In the genomic region with DNA sequence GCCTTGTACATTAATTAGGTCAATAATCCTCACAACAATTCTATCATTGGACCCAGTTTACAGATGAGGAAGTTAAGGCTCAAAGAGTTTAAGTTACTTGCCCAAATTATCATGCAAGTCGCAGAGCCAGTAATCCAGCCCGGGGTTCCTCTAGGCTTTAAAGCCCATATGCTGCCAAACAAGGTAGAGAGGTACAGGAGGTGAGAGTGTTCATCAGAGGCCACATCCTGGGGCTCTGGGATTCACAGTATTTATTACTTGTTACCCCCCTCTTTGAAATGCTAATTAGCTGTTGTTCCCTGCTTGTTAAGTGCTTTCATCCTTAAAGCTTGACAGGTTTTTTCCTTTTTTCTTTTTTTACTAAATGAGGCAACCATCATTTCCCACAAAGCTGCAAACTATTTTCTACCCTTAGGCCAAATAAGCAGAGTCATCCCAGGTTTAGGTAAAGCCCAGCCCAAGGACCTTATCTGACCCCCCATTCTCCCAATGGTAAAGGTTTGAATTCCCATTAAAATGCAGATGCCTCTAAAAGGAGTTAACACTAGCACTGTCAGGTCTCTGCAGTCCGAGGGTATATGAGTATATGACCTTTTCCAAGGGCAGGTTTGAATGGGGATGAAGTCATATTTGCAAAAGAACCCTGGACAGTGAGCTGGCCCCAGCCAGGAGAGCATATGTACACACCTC, we compare ENCODE assay signal across 33 cellular contexts.
"Had no signal": no experiment of that assay in that cellular context is flagged by ENCODE, and none has a peak within 500 bp of the region (broad histone marks: within the 10 kb centered on the region; RNA-seq: fewer than 3 reads in every experiment).

No MANE protein-coding gene starts in this region.

- DNase-seq: activated CD4-positive, alpha-beta memory T cell treated with anti-CD3 and anti-CD28 coated beads, Interleukin-2, amount 10 ng/mL, durations not matched to agents 7 days and 5 days; activated CD4-positive, alpha-beta T cell treated with anti-CD3 and anti-CD28 coated beads, Interleukin-2, amount 10 ng/mL, durations not matched to agents 7 days and 5 days; activated CD4-positive, CD25-positive, alpha-beta regulatory T cell treated with anti-CD3 and anti-CD28 coated beads, Interleukin-2, amount 50 U/mL, for 72 hours; activated CD8-positive, alpha-beta memory T cell treated with anti-CD3 and anti-CD28 coated beads, Interleukin-2, amount 50 U/mL, for 48 hours; activated T-cell treated with anti-CD3 and anti-CD28 coated beads, Interleukin-2, amount 50 U/mL, for 4 hours; foreskin melanocyte; left cardiac atrium; left ventricle myocardium superior; mammary epithelial cell; naive B cell; nephron progenitor cell; pancreas; retina; stimulated activated CD4-positive, alpha-beta T cell treated with anti-CD3 and anti-CD28 coated beads, Interleukin-12 subunit alpha, Interleukin-12 subunit beta, amount 100 ng/mL, for 4 hours; stimulated activated CD4-positive, alpha-beta T cell treated with anti-CD3 and anti-CD28 coated beads, Interleukin-4, amount 100 ng/mL, for 1 hour; stimulated activated naive CD8-positive, alpha-beta T cell treated with anti-CD3 and anti-CD28 coated beads, Interleukin-15, Interleukin-2, amounts not matched to agents 100 U/mL and 50 U/mL, for 24 hours; T-helper 9 cell; testis; transverse colon; uterus; WERI-Rb-1 had no signal

- H3K9me3 ChIP-seq: esophagus muscularis mucosa, pancreas, prostate gland, testis, transverse colon, uterus had no signal

- ATAC-seq: activated naive CD4-positive, alpha-beta T cell treated with anti-CD3 and anti-CD28 coated beads, Interleukin-2, amount 50 U/mL, for 72 hours; activated T-cell treated with anti-CD3 and anti-CD28 coated beads, Interleukin-2, amount 50 U/mL, for 4 hours; activated T-helper 17 cell treated with anti-CD3 and anti-CD28 coated beads, Interleukin-2, amount 50 U/mL, for 72 hours; left cardiac atrium; left ventricle myocardium superior; pancreas; sciatic nerve; stimulated activated naive CD8-positive, alpha-beta T cell treated with anti-CD3 and anti-CD28 coated beads, Interleukin-15, Interleukin-2, amounts not matched to agents 100 U/mL and 50 U/mL, for 24 hours had no signal

- H3K27me3 Mint-ChIP-seq: activated CD4-positive, alpha-beta memory T cell treated with anti-CD3 and anti-CD28 coated beads, Interleukin-2, amount 10 ng/mL, durations not matched to agents 7 days and 5 days; activated CD4-positive, alpha-beta T cell treated with anti-CD3 and anti-CD28 coated beads, Interleukin-2, amount 10 ng/mL, durations not matched to agents 7 days and 5 days; central memory CD8-positive, alpha-beta T cell; dendritic cell treated with granulocyte-macrophage colony-stimulating factor and Interleukin-4, amounts not matched to agents 40 ng/mL and 50 ng/mL, for 4 days; naive B cell had no signal

- H3K27me3 ChIP-seq: esophagus muscularis mucosa, testis, transverse colon, uterus had no signal

- H3K4me1 ChIP-seq: esophagus muscularis mucosa, pancreas, prostate gland, testis, transverse colon, uterus had no signal

- H3K27ac ChIP-seq: esophagus muscularis mucosa, pancreas, prostate gland, skin epidermis, testis, transverse colon, uterus, WERI-Rb-1 had no signal

- H3K4me1 Mint-ChIP-seq: activated CD4-positive, alpha-beta memory T cell treated with anti-CD3 and anti-CD28 coated beads, Interleukin-2, amount 10 ng/mL, durations not matched to agents 7 days and 5 days; activated CD4-positive, alpha-beta T cell treated with anti-CD3 and anti-CD28 coated beads, Interleukin-2, amount 10 ng/mL, durations not matched to agents 7 days and 5 days; activated T-helper 17 cell treated with anti-CD3 and anti-CD28 coated beads, Interleukin-2, amount 50 U/mL, for 72 hours; central memory CD8-positive, alpha-beta T cell; naive B cell had no signal

- H3K27ac Mint-ChIP-seq: activated CD4-positive, alpha-beta memory T cell treated with anti-CD3 and anti-CD28 coated beads, Interleukin-2, amount 10 ng/mL, durations not matched to agents 7 days and 5 days; activated CD4-positive, alpha-beta T cell treated with anti-CD3 and anti-CD28 coated beads, Interleukin-2, amount 10 ng/mL, durations not matched to agents 7 days and 5 days; activated naive CD4-positive, alpha-beta T cell treated with anti-CD3 and anti-CD28 coated beads, Interleukin-2, amount 50 U/mL, for 72 hours; activated T-helper 17 cell treated with anti-CD3 and anti-CD28 coated beads, Interleukin-2, amount 50 U/mL, for 72 hours; dendritic cell treated with granulocyte-macrophage colony-stimulating factor and Interleukin-4, amounts not matched to agents 40 ng/mL and 50 ng/mL, for 4 days; mesothelial cell of epicardium; nephron progenitor cell had no signal

- H3K9me3 Mint-ChIP-seq: activated CD4-positive, alpha-beta memory T cell treated with anti-CD3 and anti-CD28 coated beads, Interleukin-2, amount 10 ng/mL, durations not matched to agents 7 days and 5 days; activated CD4-positive, alpha-beta T cell treated with anti-CD3 and anti-CD28 coated beads, Interleukin-2, amount 10 ng/mL, durations not matched to agents 7 days and 5 days; activated T-cell treated with anti-CD3 and anti-CD28 coated beads, Interleukin-2, amount 50 U/mL, for 4 hours; dendritic cell treated with granulocyte-macrophage colony-stimulating factor and Interleukin-4, amounts not matched to agents 40 ng/mL and 50 ng/mL, for 4 days; mesothelial cell of epicardium; nephron progenitor cell had no signal

- H3K4me3 Mint-ChIP-seq: activated CD4-positive, alpha-beta memory T cell treated with anti-CD3 and anti-CD28 coated beads, Interleukin-2, amount 10 ng/mL, durations not matched to agents 7 days and 5 days; activated CD4-positive, alpha-beta T cell treated with anti-CD3 and anti-CD28 coated beads, Interleukin-2, amount 10 ng/mL, durations not matched to agents 7 days and 5 days; activated T-cell treated with anti-CD3 and anti-CD28 coated beads, Interleukin-2, amount 50 U/mL, for 4 hours; activated T-helper 17 cell treated with anti-CD3 and anti-CD28 coated beads, Interleukin-2, amount 50 U/mL, for 72 hours; central memory CD8-positive, alpha-beta T cell; dendritic cell treated with granulocyte-macrophage colony-stimulating factor and Interleukin-4, amounts not matched to agents 40 ng/mL and 50 ng/mL, for 4 days; mesothelial cell of epicardium; naive B cell; nephron progenitor cell had no signal

- H3K36me3 Mint-ChIP-seq: activated naive CD4-positive, alpha-beta T cell treated with anti-CD3 and anti-CD28 coated beads, Interleukin-2, amount 50 U/mL, for 72 hours; mesothelial cell of epicardium; naive B cell had no signal

- H3K36me3 ChIP-seq: esophagus muscularis mucosa, pancreas, prostate gland, transverse colon, uterus, WERI-Rb-1 had no signal

- FAIRE-seq: bronchial epithelial cell, keratinocyte, pancreas, TTC549 had no signal

- H3K4me3 ChIP-seq: esophagus muscularis mucosa, pancreas, prostate gland, skin epidermis, testis, transverse colon, uterus had no signal
